ENCODE assay signal across 12 cellular contexts in the genomic region with DNA sequence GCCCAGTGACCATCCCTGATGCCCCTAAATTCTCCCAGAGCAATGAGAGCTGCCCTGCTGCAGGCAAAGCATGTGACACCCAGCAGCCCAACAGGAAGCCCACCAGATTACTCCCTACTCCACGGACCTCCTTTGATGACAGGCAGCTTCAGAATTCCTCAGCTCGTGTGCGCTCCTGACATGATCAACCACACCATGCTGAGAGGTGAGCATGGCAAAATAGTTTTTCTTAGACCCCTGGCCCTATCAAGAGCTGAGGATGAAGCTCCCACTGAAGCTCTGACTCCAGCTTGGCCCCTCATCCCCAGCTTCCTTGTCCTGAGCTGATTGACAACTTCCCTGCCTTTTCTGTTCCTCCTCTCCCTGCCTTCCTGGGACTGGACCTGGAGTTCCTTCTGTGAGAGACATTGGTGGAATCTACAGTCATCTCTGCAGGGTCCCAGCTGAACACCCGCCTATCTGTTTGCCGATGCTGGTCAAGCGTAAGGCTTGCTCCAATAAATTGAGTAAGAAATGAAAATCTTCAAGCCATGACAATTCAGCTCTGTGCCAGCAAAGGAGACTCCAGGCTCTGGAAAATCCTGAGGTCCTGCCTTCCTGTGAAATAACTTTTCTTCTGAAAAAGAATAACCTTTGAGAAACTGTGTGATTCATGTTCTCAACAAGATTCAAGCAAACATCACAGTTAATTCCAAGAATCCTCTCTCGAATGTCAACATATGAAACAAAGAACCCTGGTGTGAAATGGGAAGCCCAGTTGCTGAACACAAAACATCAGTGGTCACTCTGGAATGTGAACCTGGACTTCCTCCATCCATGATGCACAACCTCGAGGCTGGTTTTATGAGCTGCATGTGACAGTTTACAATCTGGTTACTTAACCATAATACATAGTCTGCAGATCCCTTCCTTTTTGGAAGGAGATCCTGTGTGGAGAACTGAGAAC.
DNase-seq lines count a peak whose midpoint lies in the region; ATAC-seq and TF ChIP-seq lines count a peak whose summit lies in the region.
"Had no signal": no experiment of that assay in that cellular context is flagged by ENCODE, and none has a peak within 500 bp of the region (broad histone marks: within the 10 kb centered on the region; RNA-seq: fewer than 3 reads in every experiment).

No MANE protein-coding gene starts in this region.

- no peak for TF ChIP-seq CTCF in AG09309 (IDR thresholded peaks at IDR 0.05; ENCODE audit: control insufficient read depth, insufficient read depth, low read depth, low read length, missing control alignments)
- TF ChIP-seq CTCF in colonic mucosa (IDR thresholded peaks at IDR 0.05), result no peak
- TF ChIP-seq CTCF in stomach (IDR thresholded peaks at IDR 0.05), result no peak
- no peak for TF ChIP-seq CTCF in mesothelial cell of epicardium (IDR thresholded peaks at IDR 0.05; ENCODE audit: unreplicated experiment)

- H3K27me3 Mint-ChIP-seq in mesothelial cell of epicardium (ENCODE audit: low read depth), result no peaks in the 10 kb centered on the region

- no peak for ATAC-seq in GM18517 (IDR thresholded peaks at IDR 0.05; ENCODE audit: unreplicated experiment)
- ATAC-seq in activated naive CD4-positive, alpha-beta T cell treated with anti-CD3 and anti-CD28 coated beads, Interleukin-2, amount 50 U/mL, for 72 hours, result no peak
- ATAC-seq: activated CD8-positive, alpha-beta T cell treated with anti-CD3 and anti-CD28 coated beads, Interleukin-2, amount 10 ng/mL, durations not matched to agents 7 days and 5 days; CD8-positive, alpha-beta T cell had no signal

- no peaks in the 10 kb centered on the region for H3K9me3 ChIP-seq in MG63
- H3K9me3 ChIP-seq in colonic mucosa, result no peaks in the 10 kb centered on the region
- H3K9me3 ChIP-seq in stomach, result no peaks in the 10 kb centered on the region

- TF ChIP-seq POLR2A in stomach (IDR thresholded peaks at IDR 0.05), result no peak

- H3K27me3 ChIP-seq in MG63 (no peaks in the 10 kb centered on the region), colonic mucosa (no peaks in the 10 kb centered on the region), stomach (peaks cover 0 to 4% (median 0%) of the 10 kb centered on the region in 3 donors)

- WGBS in stomach, 5 donors, result 61 to 71% (median 66%) methylated on average over 8 of the region's 8 CpGs

- intact Hi-C loops in colonic mucosa (cut with DNase I) (no loop called here), stomach (cut with DNase I; ENCODE audit: low total_unique reads) (no loop called here)

- no peak overlapping the region for H3K27ac Mint-ChIP-seq in activated naive CD4-positive, alpha-beta T cell treated with anti-CD3 and anti-CD28 coated beads, Interleukin-2, amount 50 U/mL, for 72 hours
- no peak overlapping the region for H3K27ac Mint-ChIP-seq in mesothelial cell of epicardium
- H3K27ac Mint-ChIP-seq: activated CD8-positive, alpha-beta T cell treated with anti-CD3 and anti-CD28 coated beads, Interleukin-2, amount 10 ng/mL, durations not matched to agents 7 days and 5 days; CD8-positive, alpha-beta T cell had no signal

- no peaks in the 10 kb centered on the region for H3K36me3 ChIP-seq in MG63
- no peaks in the 10 kb centered on the region for H3K36me3 ChIP-seq in colonic mucosa
- no peaks in the 10 kb centered on the region for H3K36me3 ChIP-seq in stomach

- DNase-seq in AG09309 (ENCODE audit: low read depth), result peak; percentile 99
- DNase-seq in MG63, result peak; percentile 88
- peak; percentile 33 for DNase-seq in colonic mucosa
- DNase-seq in myocyte (ENCODE audit: low read depth), result peak; percentile 96
- DNase-seq in stomach, result no peak
- DNase-seq in activated naive CD4-positive, alpha-beta T cell treated with anti-CD3 and anti-CD28 coated beads, Interleukin-2, amount 50 U/mL, for 72 hours (ENCODE audit: low spot score in 2 of 2), result no peak
- no peak for DNase-seq in mesothelial cell of epicardium (ENCODE audit: low spot score in 2 of 2, unreplicated experiment in 2 of 2)
- DNase-seq: activated CD8-positive, alpha-beta T cell treated with anti-CD3 and anti-CD28 coated beads, Interleukin-2, amount 10 ng/mL, durations not matched to agents 7 days and 5 days; stimulated activated CD4-positive, alpha-beta T cell treated with anti-CD3 and anti-CD28 coated beads, Interleukin-4, amount 100 ng/mL, for 4 hours had no signal

- no peak overlapping the region for H3K9ac ChIP-seq in colonic mucosa (ENCODE audit: low read depth in 2 of 2, low read length in 2 of 2)
- H3K9ac ChIP-seq: KMS-11 had no signal

- H3K4me3 Mint-ChIP-seq in mesothelial cell of epicardium, result no peak overlapping the region
- H3K4me3 Mint-ChIP-seq: activated CD8-positive, alpha-beta T cell treated with anti-CD3 and anti-CD28 coated beads, Interleukin-2, amount 10 ng/mL, durations not matched to agents 7 days and 5 days; CD8-positive, alpha-beta T cell had no signal

- TF ChIP-seq EP300 in stomach (IDR thresholded peaks at IDR 0.05), result no peak

- no peaks in the 10 kb centered on the region for H3K36me3 Mint-ChIP-seq in activated naive CD4-positive, alpha-beta T cell treated with anti-CD3 and anti-CD28 coated beads, Interleukin-2, amount 50 U/mL, for 72 hours
- no peaks in the 10 kb centered on the region for H3K36me3 Mint-ChIP-seq in mesothelial cell of epicardium
- H3K36me3 Mint-ChIP-seq: CD8-positive, alpha-beta T cell had no signal

- H3K27ac ChIP-seq in colonic mucosa (no peak overlapping the region), stomach (no peak overlapping the region)
- H3K27ac ChIP-seq: KMS-11 had no signal

- H3K4me1 ChIP-seq in colonic mucosa (no peaks in the 10 kb centered on the region), stomach (no peaks in the 10 kb centered on the region)

- no peaks in the 10 kb centered on the region for H3K9me3 Mint-ChIP-seq in activated naive CD4-positive, alpha-beta T cell treated with anti-CD3 and anti-CD28 coated beads, Interleukin-2, amount 50 U/mL, for 72 hours
- no peaks in the 10 kb centered on the region for H3K9me3 Mint-ChIP-seq in mesothelial cell of epicardium
- H3K9me3 Mint-ChIP-seq: CD8-positive, alpha-beta T cell had no signal

- peaks cover 12% of the 10 kb centered on the region for H3K4me1 Mint-ChIP-seq in mesothelial cell of epicardium

- no peak overlapping the region for H3K4me3 ChIP-seq in AG09309 (ENCODE audit: control insufficient read depth, low read depth, low read length)
- H3K4me3 ChIP-seq in MG63, result no peak overlapping the region
- H3K4me3 ChIP-seq in colonic mucosa, result no peak overlapping the region
- no peak overlapping the region for H3K4me3 ChIP-seq in stomach

Comparison
In these comparisons a context has a peak if more than half of its experiments do, and no peak if none do; other contexts are left out.
1. DNase-seq: peak in AG09309 (single experiment), MG63 (single experiment), colonic mucosa (single experiment) and myocyte (single experiment); none in stomach (single experiment), activated naive CD4-positive, alpha-beta T cell treated with anti-CD3 and anti-CD28 coated beads, Interleukin-2, amount 50 U/mL, for 72 hours (0 of 2) and mesothelial cell of epicardium (0 of 2).